Comparison of ENCODE assay signal across 8 cellular contexts in the genomic region with DNA sequence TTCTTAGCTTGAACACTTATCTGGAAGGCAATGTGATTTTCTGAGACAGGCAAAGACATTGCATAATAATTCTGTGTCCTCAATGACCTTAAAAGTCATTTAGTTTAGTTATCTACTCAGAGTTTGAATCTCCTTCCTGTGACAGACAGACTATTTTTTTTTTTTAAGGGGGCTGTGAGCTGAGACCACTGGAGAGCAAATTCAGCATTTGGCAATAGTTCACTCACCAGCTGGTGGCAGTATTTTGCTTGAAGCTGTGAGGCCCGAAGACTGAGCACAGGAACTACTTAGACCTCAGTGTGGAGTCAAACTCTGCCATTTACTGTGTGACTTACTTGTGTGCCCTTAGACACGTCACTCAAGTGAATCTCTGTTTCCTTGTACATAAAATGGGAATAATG. TPM values are rescaled to one million over a fixed set of nuclear protein-coding genes. Genes with fewer than 3 reads are reported as not detected.
DNase-seq lines count a peak whose midpoint lies in the region; ATAC-seq, FAIRE-seq and TF ChIP-seq lines count a peak whose summit lies in the region.

No MANE protein-coding gene starts in this region.

- peak; percentile 39 to 48 (median 43); a peak in 5 of 6 replicates for TF ChIP-seq CTCF in GM12878 (IDR thresholded peaks at IDR 0.05 in 2 of 3, conservative IDR thresholded peaks at IDR 0.05 in 1 of 3; ENCODE audit: control insufficient read depth in 2 of 3, extremely low read depth in 1 of 3, insufficient read depth in 1 of 3, low read depth in 3 of 3, low read length in 3 of 3)

- DNase-seq in DMS 273 treated with DMSO at 0.1 percent for 48 hours (lab: John Stamatoyannopoulos, UW) (peak; percentile 48), NCI-H1930 (lab: John Stamatoyannopoulos, UW) (peak; percentile 11 to 43), GM12878 (ENCODE audit: low read depth, low spot score) (no peak), islet precursor cell (peak; percentile 73), HuH-7 (ENCODE audit: low spot score) (no peak), GOT3 (lab: John Stamatoyannopoulos, UW) (no peak)
- no peak for DNase-seq in effector CD4-positive, alpha-beta T cell

- CTCF ChIA-PET in GM12878 (lab: Yijun Ruan, JAX) = interaction anchor here (0.6 to 2.8 kb wide), 24 partner anchors 9 to 1238 kb away, joined by 3 to 18 read pairs (median 4); a partner anchor contains a TSS

- TF ChIP-seq POLR2A in GM12878 (IDR thresholded peaks at IDR 0.05; ENCODE audit: low read depth, low read length) = no peak

- RAD21 ChIA-PET in GM12878 (lab: Charles Lee; ENCODE audit: unreplicated experiment) = interaction anchor here (0.8 to 1.6 kb wide), 3 partner anchors 13 to 225 kb away, joined by 3 to 6 read pairs (median 4); no protein-coding TSS in a partner anchor

- no peaks in the 10 kb centered on the region for H3K4me1 ChIP-seq in GM12878 (ENCODE audit: control insufficient read depth, insufficient read depth, low read length)

- H3K4me3 ChIP-seq in GM12878 = no peak overlapping the region

- no TSS peak for BruUV-seq in GM12878 (replicated peaks; lab: Mats Ljungman, UMichigan)

- in situ Hi-C loops in GM12878 (cut with MboI) = no loop called here

- intact Hi-C loops in GM12878 (cut with micrococcal nuclease; ENCODE audit: unreplicated experiment) = loop anchor here (1.0 kb wide), 1 partner anchor 108 kb away; no protein-coding TSS in a partner anchor

- H3K9me3 ChIP-seq in GM12878 (replicated peaks; ENCODE audit: control insufficient read depth, insufficient read depth, low read length) = no peaks in the 10 kb centered on the region

- POLR2A ChIA-PET in GM12878 (lab: Charles Lee) = no interaction called here

- peak; percentile 72 for ATAC-seq in GM21423 (IDR thresholded peaks at IDR 0.05; ENCODE audit: unreplicated experiment)
- ATAC-seq in GM12878 = peak; percentile 84

- H4K20me1 ChIP-seq in GM12878 (ENCODE audit: control insufficient read depth, insufficient read depth) = no peaks in the 10 kb centered on the region

- H3K9ac ChIP-seq in GM12878 (ENCODE audit: control insufficient read depth, insufficient read depth, low read length) = no peak overlapping the region

- H3K79me2 ChIP-seq in GM12878 (ENCODE audit: control insufficient read depth, insufficient read depth, low read length) = no peaks in the 10 kb centered on the region

- 0 out of 2 replicates have a peak, but pooled peaks have one; percentile 28 for TF ChIP-seq RAD21 in GM12878 (IDR thresholded peaks at IDR 0.05; ENCODE audit: insufficient read depth, low read depth, low read length)

- WGBS in GM12878 (ENCODE audit: insufficient coverage, insufficient replicate concordance, low lambda C conversion rate, missing lambda C conversion rate) = 0% methylated on average over 2 of the region's 2 CpGs

- peak; percentile 7 for FAIRE-seq in GM12878 (lab: Jason Lieb, UNC)

- peaks cover 2 to 6% of the 10 kb centered on the region in 2 experiments; a peak in 1 of 4 replicates for H3K27me3 ChIP-seq in GM12878 (replicated peaks in 1 of 2; ENCODE audit: control insufficient read depth in 2 of 2, insufficient read depth in 2 of 2, low read length in 1 of 2)

- H2AFZ ChIP-seq in GM12878 (ENCODE audit: control insufficient read depth, low read depth, low read length) = no peak overlapping the region

- H3K36me3 ChIP-seq in GM12878 (ENCODE audit: control insufficient read depth in 2 of 2, insufficient read depth in 2 of 2, low read length in 1 of 2) = no peaks in the 10 kb centered on the region

- no peak for TF ChIP-seq EP300 in GM12878 (IDR thresholded peaks at IDR 0.05; ENCODE audit: borderline replicate concordance in 1 of 2, control insufficient read depth in 1 of 2, low read depth in 2 of 2, low read length in 2 of 2)

- SMC1A ChIA-PET in GM12878 (lab: Charles Lee; ENCODE audit: uncharacterized antibody, unreplicated experiment) = interaction anchor here (0.7 to 2.0 kb wide), 6 partner anchors 10 to 228 kb away, joined by 3 to 8 read pairs (median 4); no protein-coding TSS in a partner anchor

- H3K27ac ChIP-seq in GM12878 (ENCODE audit: control insufficient read depth, insufficient read depth) = no peak overlapping the region

- no peak overlapping the region for H3K4me2 ChIP-seq in GM12878 (ENCODE audit: control insufficient read depth, insufficient read depth)

TF ChIP-seq in GM12878, 131 proteins besides CTCF, POLR2A, EP300 and RAD21 (continues in another document):
- TF ChIP-seq, protein P1, sequence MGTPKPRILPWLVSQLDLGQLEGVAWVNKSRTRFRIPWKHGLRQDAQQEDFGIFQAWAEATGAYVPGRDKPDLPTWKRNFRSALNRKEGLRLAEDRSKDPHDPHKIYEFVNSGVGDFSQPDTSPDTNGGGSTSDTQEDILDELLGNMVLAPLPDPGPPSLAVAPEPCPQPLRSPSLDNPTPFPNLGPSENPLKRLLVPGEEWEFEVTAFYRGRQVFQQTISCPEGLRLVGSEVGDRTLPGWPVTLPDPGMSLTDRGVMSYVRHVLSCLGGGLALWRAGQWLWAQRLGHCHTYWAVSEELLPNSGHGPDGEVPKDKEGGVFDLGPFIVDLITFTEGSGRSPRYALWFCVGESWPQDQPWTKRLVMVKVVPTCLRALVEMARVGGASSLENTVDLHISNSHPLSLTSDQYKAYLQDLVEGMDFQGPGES (IDR thresholded peaks at IDR 0.05) = no peak
- TF ChIP-seq POLR2AphosphoS5 (IDR thresholded peaks at IDR 0.05; ENCODE audit: low read length) (no peak), RFX5 (IDR thresholded peaks at IDR 0.05; ENCODE audit: low read depth, low read length) (no peak), ASH2L (IDR thresholded peaks at IDR 0.05; ENCODE audit: borderline replicate concordance, low read depth) (no peak), ESRRA (IDR thresholded peaks at IDR 0.05; ENCODE audit: low read length) (no peak), SIN3A (IDR thresholded peaks at IDR 0.05; ENCODE audit: low read depth, low read length) (no peak), ZNF24 (IDR thresholded peaks at IDR 0.05) (no peak), HDAC6 (IDR thresholded peaks at IDR 0.05; ENCODE audit: unreplicated experiment) (no peak)
- TF ChIP-seq, protein P2, sequence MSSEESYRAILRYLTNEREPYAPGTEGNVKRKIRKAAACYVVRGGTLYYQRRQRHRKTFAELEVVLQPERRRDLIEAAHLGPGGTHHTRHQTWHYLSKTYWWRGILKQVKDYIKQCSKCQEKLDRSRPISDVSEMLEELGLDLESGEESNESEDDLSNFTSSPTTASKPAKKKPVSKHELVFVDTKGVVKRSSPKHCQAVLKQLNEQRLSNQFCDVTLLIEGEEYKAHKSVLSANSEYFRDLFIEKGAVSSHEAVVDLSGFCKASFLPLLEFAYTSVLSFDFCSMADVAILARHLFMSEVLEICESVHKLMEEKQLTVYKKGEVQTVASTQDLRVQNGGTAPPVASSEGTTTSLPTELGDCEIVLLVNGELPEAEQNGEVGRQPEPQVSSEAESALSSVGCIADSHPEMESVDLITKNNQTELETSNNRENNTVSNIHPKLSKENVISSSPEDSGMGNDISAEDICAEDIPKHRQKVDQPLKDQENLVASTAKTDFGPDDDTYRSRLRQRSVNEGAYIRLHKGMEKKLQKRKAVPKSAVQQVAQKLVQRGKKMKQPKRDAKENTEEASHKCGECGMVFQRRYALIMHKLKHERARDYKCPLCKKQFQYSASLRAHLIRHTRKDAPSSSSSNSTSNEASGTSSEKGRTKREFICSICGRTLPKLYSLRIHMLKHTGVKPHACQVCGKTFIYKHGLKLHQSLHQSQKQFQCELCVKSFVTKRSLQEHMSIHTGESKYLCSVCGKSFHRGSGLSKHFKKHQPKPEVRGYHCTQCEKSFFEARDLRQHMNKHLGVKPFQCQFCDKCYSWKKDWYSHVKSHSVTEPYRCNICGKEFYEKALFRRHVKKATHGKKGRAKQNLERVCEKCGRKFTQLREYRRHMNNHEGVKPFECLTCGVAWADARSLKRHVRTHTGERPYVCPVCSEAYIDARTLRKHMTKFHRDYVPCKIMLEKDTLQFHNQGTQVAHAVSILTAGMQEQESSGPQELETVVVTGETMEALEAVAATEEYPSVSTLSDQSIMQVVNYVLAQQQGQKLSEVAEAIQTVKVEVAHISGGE (CRISPR knock-in tag; IDR thresholded peaks at IDR 0.05) = no peak

RNA-seq across cellular contexts. Expression of a gene that starts 22.9 kb away (rescaled TPM):
- not detected in 2 replicates for total RNA-seq in GM12878 (2013; cell fraction: nucleolus; rRNA removed)
- not detected in 2 replicates for total RNA-seq in GM12878 (2014; rRNA removed)
- total RNA-seq in GM12878 (2014; rRNA removed; fragmentation: Illumina TruSeq; extraction: Trizol) = not detected in 2 replicates
- not detected in 2 replicates for total RNA-seq in GM12878 (2021)
- not detected for polyA plus RNA-seq in GM12878 (2011; ENCODE audit: low read depth)
- polyA plus RNA-seq in GM12878 (2011; rRNA removed) = not detected in 2 replicates
- not detected in 2 replicates for polyA plus RNA-seq in GM12878 (2011; cell fraction: cytosol; rRNA removed)
- not detected in 2 replicates for polyA plus RNA-seq in GM12878 (2011; cell fraction: nucleus; rRNA removed)
- 0.06 TPM in 1 of 2 replicates, not detected in the other for polyA plus RNA-seq in GM12878 (2012)
- not detected in 2 replicates for polyA plus RNA-seq in GM12878 (2014; fragmentation: Illumina TruSeq; extraction: Trizol)
- under 1 TPM in 1 of 2 experiments, not detected in 1; 0.05 TPM for polyA plus RNA-seq in GM12878 (2014; fragmentation: Nextera tagmentation; extraction: Ambion mirVana)
- polyA plus RNA-seq in GM12878 (2014; rRNA removed) = not detected in 2 replicates
- polyA plus RNA-seq in GM12878 (2016; fragmentation: Nextera tagmentation; extraction: Ambion mirVana) = under 1 TPM in 1 of 2 experiments, not detected in 1; 0.14 TPM
- 0.05 TPM in 1 of 2 replicates, not detected in the other for polyA minus RNA-seq in GM12878 (2011; rRNA and poly(A)+ RNA removed)
- polyA minus RNA-seq in GM12878 (2011; cell fraction: cytosol; rRNA and poly(A)+ RNA removed) = not detected in 2 replicates
- not detected in 2 replicates for polyA minus RNA-seq in GM12878 (2011; cell fraction: nucleus; rRNA and poly(A)+ RNA removed)

RNA-seq across cellular contexts. Expression of a gene that starts 28.4 kb away (rescaled TPM):
- 129 and 138 TPM in 2 replicates for total RNA-seq in GM12878 (2013; cell fraction: nucleolus; rRNA removed)
- total RNA-seq in GM12878 (2014; rRNA removed) (121 and 184 TPM in 2 replicates), GM12878 (2014; rRNA removed; fragmentation: Illumina TruSeq; extraction: Trizol) (110 and 118 TPM in 2 replicates), GM12878 (2021) (63.6 and 67.6 TPM in 2 replicates)
- 20.0 TPM for polyA plus RNA-seq in GM12878 (2011; ENCODE audit: low read depth)
- polyA plus RNA-seq in GM12878 (2011; rRNA removed) (168 and 274 TPM in 2 replicates), GM12878 (2014; fragmentation: Illumina TruSeq; extraction: Trizol) (109 and 157 TPM in 2 replicates), GM12878 (2014; fragmentation: Nextera tagmentation; extraction: Ambion mirVana) (100 to 1,000 TPM; 101 to 136 TPM), GM12878 (2014; rRNA removed) (75.5 and 98.4 TPM in 2 replicates), GM12878 (2016; fragmentation: Nextera tagmentation; extraction: Ambion mirVana) (10 to 100 TPM; 68.3 to 80.7 TPM)
- polyA plus RNA-seq in GM12878 (2011; cell fraction: cytosol; rRNA removed) = 68.3 and 83.0 TPM in 2 replicates
- 44.5 and 47.6 TPM in 2 replicates for polyA plus RNA-seq in GM12878 (2011; cell fraction: nucleus; rRNA removed)
- 35.5 and 64.6 TPM in 2 replicates for polyA plus RNA-seq in GM12878 (2012)
- polyA minus RNA-seq in GM12878 (2011; rRNA and poly(A)+ RNA removed) = 77.1 and 79.8 TPM in 2 replicates
- polyA minus RNA-seq in GM12878 (2011; cell fraction: cytosol; rRNA and poly(A)+ RNA removed) = 47.7 and 48.8 TPM in 2 replicates
- polyA minus RNA-seq in GM12878 (2011; cell fraction: nucleus; rRNA and poly(A)+ RNA removed) = 32.8 and 57.2 TPM in 2 replicates

Comparison
In these comparisons a context has a peak if more than half of its experiments do, and no peak if none do; other contexts are left out.
1. DNase-seq: peak in DMS 273 treated with DMSO at 0.1 percent for 48 hours (single experiment), NCI-H1930 (2 of 2) and islet precursor cell (single experiment); none in GM12878 (single experiment), HuH-7 (single experiment), effector CD4-positive, alpha-beta T cell (single experiment) and GOT3 (single experiment).